Comparison of ENCODE assay signal across 2 cellular contexts in the genomic region with DNA sequence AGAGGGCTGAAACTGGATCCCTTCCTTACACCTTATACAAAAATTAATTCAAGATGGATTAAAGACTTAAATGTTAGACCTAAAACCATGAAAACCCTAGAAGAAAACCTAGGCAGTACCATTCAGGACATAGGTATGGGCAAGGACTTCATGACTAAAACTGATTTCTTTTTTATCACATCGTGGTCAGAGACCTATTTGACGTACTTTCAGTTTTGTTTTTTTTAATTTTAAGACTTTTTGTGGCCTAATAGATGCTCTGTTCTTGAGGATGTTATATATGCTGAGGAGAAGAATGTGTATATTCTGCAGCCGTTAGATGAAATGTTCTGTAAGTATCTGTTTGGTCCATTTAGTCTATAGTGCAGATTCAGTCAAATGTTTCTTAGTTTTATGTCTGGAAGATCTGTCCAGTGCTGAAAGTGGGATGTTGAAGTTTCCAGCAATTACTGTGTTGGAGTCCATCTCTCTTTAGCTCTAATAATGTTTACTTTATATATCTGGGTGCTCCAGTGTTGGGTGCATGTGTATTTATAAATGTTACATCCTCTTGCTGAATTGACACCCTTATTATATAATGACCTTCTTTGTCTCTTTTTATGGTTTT.
TF ChIP-seq lines count a peak whose summit lies in the region.

No MANE protein-coding gene starts in this region.

TF ChIP-seq in HCT116, 20 proteins besides CTCF, POLR2A, EP300 and RAD21:
- TF ChIP-seq, protein P1, sequence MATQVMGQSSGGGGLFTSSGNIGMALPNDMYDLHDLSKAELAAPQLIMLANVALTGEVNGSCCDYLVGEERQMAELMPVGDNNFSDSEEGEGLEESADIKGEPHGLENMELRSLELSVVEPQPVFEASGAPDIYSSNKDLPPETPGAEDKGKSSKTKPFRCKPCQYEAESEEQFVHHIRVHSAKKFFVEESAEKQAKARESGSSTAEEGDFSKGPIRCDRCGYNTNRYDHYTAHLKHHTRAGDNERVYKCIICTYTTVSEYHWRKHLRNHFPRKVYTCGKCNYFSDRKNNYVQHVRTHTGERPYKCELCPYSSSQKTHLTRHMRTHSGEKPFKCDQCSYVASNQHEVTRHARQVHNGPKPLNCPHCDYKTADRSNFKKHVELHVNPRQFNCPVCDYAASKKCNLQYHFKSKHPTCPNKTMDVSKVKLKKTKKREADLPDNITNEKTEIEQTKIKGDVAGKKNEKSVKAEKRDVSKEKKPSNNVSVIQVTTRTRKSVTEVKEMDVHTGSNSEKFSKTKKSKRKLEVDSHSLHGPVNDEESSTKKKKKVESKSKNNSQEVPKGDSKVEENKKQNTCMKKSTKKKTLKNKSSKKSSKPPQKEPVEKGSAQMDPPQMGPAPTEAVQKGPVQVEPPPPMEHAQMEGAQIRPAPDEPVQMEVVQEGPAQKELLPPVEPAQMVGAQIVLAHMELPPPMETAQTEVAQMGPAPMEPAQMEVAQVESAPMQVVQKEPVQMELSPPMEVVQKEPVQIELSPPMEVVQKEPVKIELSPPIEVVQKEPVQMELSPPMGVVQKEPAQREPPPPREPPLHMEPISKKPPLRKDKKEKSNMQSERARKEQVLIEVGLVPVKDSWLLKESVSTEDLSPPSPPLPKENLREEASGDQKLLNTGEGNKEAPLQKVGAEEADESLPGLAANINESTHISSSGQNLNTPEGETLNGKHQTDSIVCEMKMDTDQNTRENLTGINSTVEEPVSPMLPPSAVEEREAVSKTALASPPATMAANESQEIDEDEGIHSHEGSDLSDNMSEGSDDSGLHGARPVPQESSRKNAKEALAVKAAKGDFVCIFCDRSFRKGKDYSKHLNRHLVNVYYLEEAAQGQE (IDR thresholded peaks at IDR 0.05; ENCODE audit: low read depth), result peak; percentile 40

TF ChIP-seq in Ishikawa, 13 proteins besides CTCF, POLR2A, EP300 and RAD21:
- TF ChIP-seq, protein P1 (IDR thresholded peaks at IDR 0.05; ENCODE audit: low read depth), result peak; percentile 78
